9 cellular contexts compared by ENCODE assay signal in the genomic region with DNA sequence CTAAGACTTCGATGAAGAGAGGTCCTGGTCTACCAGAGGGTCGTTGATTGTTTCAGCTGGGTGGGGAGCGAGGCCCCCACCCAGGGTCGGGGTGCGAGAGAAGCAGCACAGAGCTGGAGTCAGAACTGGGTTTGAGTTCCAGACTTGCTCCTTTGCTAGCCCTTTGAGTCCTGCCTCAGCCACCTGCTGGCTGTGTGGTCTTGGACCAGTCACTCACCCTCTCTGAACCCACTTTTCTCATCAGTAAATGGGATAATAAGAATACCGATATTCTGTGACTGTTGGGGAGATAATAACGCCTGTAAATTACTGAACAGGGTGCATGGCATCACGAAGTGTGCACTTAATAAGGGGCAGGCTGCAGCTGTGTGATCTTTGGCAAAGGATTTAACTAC. TPM values are rescaled to one million over a fixed set of nuclear protein-coding genes. Genes with fewer than 3 reads are reported as not detected.
DNase-seq lines count a peak whose midpoint lies in the region; ATAC-seq and TF ChIP-seq lines count a peak whose summit lies in the region.
"Had no signal": no experiment of that assay in that cellular context is flagged by ENCODE, and none has a peak within 500 bp of the region (broad histone marks: within the 10 kb centered on the region; RNA-seq: fewer than 3 reads in every experiment).

No MANE protein-coding gene starts in this region.

- no peak for TF ChIP-seq CTCF in AG04449 (IDR thresholded peaks at IDR 0.05; ENCODE audit: insufficient read depth, low read length, missing control alignments)

- CTCF ChIA-PET in AG04449 (lab: Yijun Ruan, JAX) = interaction anchor here (0.7 to 10.3 kb wide), 6 partner anchors 8 to 41 kb away, joined by 3 to 230 read pairs (median 12); partner anchors contain the start of gene TAF15
- CTCF ChIA-PET in naive thymus-derived CD4-positive, alpha-beta T cell (lab: Charles Lee) = interaction anchor here (0.9 to 7.1 kb wide), 7 partner anchors 9 to 39 kb away, joined by 3 to 41 read pairs (median 5); partner anchors contain the start of gene TAF15

- H3K4me1 Mint-ChIP-seq in dendritic cell treated with granulocyte-macrophage colony-stimulating factor and Interleukin-4, amounts not matched to agents 40 ng/mL and 50 ng/mL, for 4 days (ENCODE audit: low read depth) = peaks cover 16% of the 10 kb centered on the region
- H3K4me1 Mint-ChIP-seq in naive thymus-derived CD4-positive, alpha-beta T cell = peaks cover 7 to 65% (median 46%) of the 10 kb centered on the region in 7 donors

- peaks cover 78% of the 10 kb centered on the region for H3K27me3 Mint-ChIP-seq in dendritic cell treated with granulocyte-macrophage colony-stimulating factor and Interleukin-4, amounts not matched to agents 40 ng/mL and 50 ng/mL, for 4 days
- peaks cover 0 to 80% (median 22%) of the 10 kb centered on the region in 5 donors for H3K27me3 Mint-ChIP-seq in naive thymus-derived CD4-positive, alpha-beta T cell

- H3K27ac Mint-ChIP-seq in dendritic cell treated with granulocyte-macrophage colony-stimulating factor and Interleukin-4, amounts not matched to agents 40 ng/mL and 50 ng/mL, for 4 days = no peak overlapping the region
- H3K27ac Mint-ChIP-seq in naive thymus-derived CD4-positive, alpha-beta T cell = peak overlapping the region in 4 of 9 donors; percentile 1 to 63 (median 47)

- DNase-seq in AG04449 (ENCODE audit: low read depth, low spot score) = no peak
- no peak for DNase-seq in naive thymus-derived CD4-positive, alpha-beta T cell
- DNase-seq in aorta = no peak
- DNase-seq: SW 1271 had no signal

- POLR2A ChIA-PET in AG04449 (lab: Yijun Ruan, JAX) = interaction anchor here (0.9 kb wide), 1 partner anchor 13 kb away, joined by 3 read pairs; the partner anchor contains the start of gene TAF15
- POLR2A ChIA-PET in naive thymus-derived CD4-positive, alpha-beta T cell (lab: Charles Lee) = interaction anchor here (1.0 to 6.0 kb wide), 3 partner anchors 13 to 32 kb away, joined by 3 to 34 read pairs (median 12); partner anchors contain the start of gene TAF15

- H3K9ac ChIP-seq in HUES64 (ENCODE audit: low read depth, low read length) = no peak overlapping the region

- H3K36me3 ChIP-seq in HUES64 (ENCODE audit: insufficient read depth, low read length) = no peaks in the 10 kb centered on the region
- no peaks in the 10 kb centered on the region for H3K36me3 ChIP-seq in naive thymus-derived CD4-positive, alpha-beta T cell (ENCODE audit: control insufficient read depth in 2 of 3, insufficient read depth in 3 of 3, low read length in 3 of 3)
- no peaks in the 10 kb centered on the region for H3K36me3 ChIP-seq in aorta (ENCODE audit: control insufficient read depth in 1 of 2, insufficient read depth in 2 of 2, low read length in 1 of 2)

- H3K9me3 Mint-ChIP-seq in dendritic cell treated with granulocyte-macrophage colony-stimulating factor and Interleukin-4, amounts not matched to agents 40 ng/mL and 50 ng/mL, for 4 days = no peaks in the 10 kb centered on the region
- peaks cover 0 to 3% (median 0%) of the 10 kb centered on the region in 11 donors for H3K9me3 Mint-ChIP-seq in naive thymus-derived CD4-positive, alpha-beta T cell

- 45% methylated on average over 8 of the region's 8 CpGs for WGBS in HUES64
- WGBS in aorta, 2 donors = 37 to 46% methylated on average over 8 of the region's 8 CpGs

- peaks cover 82% of the 10 kb centered on the region for H3K27me3 ChIP-seq in HUES64 (ENCODE audit: insufficient read depth, low read length)
- H3K27me3 ChIP-seq in naive thymus-derived CD4-positive, alpha-beta T cell (ENCODE audit: control insufficient read depth in 2 of 2, insufficient read depth in 2 of 2, low read length in 2 of 2) = no peaks in the 10 kb centered on the region
- no peaks in the 10 kb centered on the region for H3K27me3 ChIP-seq in aorta (ENCODE audit: control insufficient read depth in 1 of 2, insufficient read depth in 2 of 2, low read length in 1 of 2)

- H3K36me3 Mint-ChIP-seq in dendritic cell treated with granulocyte-macrophage colony-stimulating factor and Interleukin-4, amounts not matched to agents 40 ng/mL and 50 ng/mL, for 4 days (ENCODE audit: low read depth) = no peaks in the 10 kb centered on the region
- H3K36me3 Mint-ChIP-seq in naive thymus-derived CD4-positive, alpha-beta T cell = no peaks in the 10 kb centered on the region

- intact Hi-C loops in dendritic cell treated with granulocyte-macrophage colony-stimulating factor and Interleukin-4, amounts not matched to agents 40 ng/mL and 50 ng/mL, for 4 days (cut with micrococcal nuclease) = no loop called here
- intact Hi-C loops in naive thymus-derived CD4-positive, alpha-beta T cell (cut with micrococcal nuclease) = loop anchor here in 1 of 2 donors (1.0 kb wide), 2 partner anchors 8 to 13 kb away; partner anchors contain the start of gene TAF15
- intact Hi-C loops in aorta (cut with DNase I) = no loop called here

- H3K4me1 ChIP-seq in HUES64 (ENCODE audit: insufficient read depth, low read length) (peaks cover 2% of the 10 kb centered on the region; the same call in 1 of the 2 replicates), aorta (ENCODE audit: control insufficient read depth in 1 of 2, insufficient read depth in 2 of 2, low read length in 2 of 2) (peaks cover 0 to 3% of the 10 kb centered on the region in 2 donors)
- H3K4me1 ChIP-seq in naive thymus-derived CD4-positive, alpha-beta T cell (ENCODE audit: control insufficient read depth in 2 of 2, insufficient read depth in 2 of 2, low read length in 2 of 2) = peaks cover 4 to 27% of the 10 kb centered on the region in 2 donors

- H3K27ac ChIP-seq in HUES64 (ENCODE audit: low read depth, low read length) (no peak overlapping the region), aorta (ENCODE audit: low read depth in 1 of 2, low read length in 2 of 2) (no peak overlapping the region)
- H3K27ac ChIP-seq in naive thymus-derived CD4-positive, alpha-beta T cell (ENCODE audit: low read depth, low read length) = no peak overlapping the region

- no peak for ATAC-seq in naive thymus-derived CD4-positive, alpha-beta T cell
- ATAC-seq in GM21576 (IDR thresholded peaks at IDR 0.05; ENCODE audit: unreplicated experiment) (no peak), aorta (ENCODE audit: low FRiP score) (no peak), GM21447 (IDR thresholded peaks at IDR 0.05; ENCODE audit: unreplicated experiment) (no peak), HG03097 (IDR thresholded peaks at IDR 0.05; ENCODE audit: low FRiP score, unreplicated experiment) (no peak)

- peak overlapping the region; percentile 70 for H3K4me3 Mint-ChIP-seq in dendritic cell treated with granulocyte-macrophage colony-stimulating factor and Interleukin-4, amounts not matched to agents 40 ng/mL and 50 ng/mL, for 4 days
- H3K4me3 Mint-ChIP-seq in naive thymus-derived CD4-positive, alpha-beta T cell = peak overlapping the region; percentile 77 to 87 (median 82)

- no peaks in the 10 kb centered on the region for H3K9me3 ChIP-seq in HUES64 (ENCODE audit: insufficient read depth, low read depth, low read length)
- no peaks in the 10 kb centered on the region for H3K9me3 ChIP-seq in naive thymus-derived CD4-positive, alpha-beta T cell (ENCODE audit: control insufficient read depth in 2 of 3, low read length in 3 of 3)
- no peaks in the 10 kb centered on the region for H3K9me3 ChIP-seq in aorta (ENCODE audit: control insufficient read depth, low read length)

- H3K4me3 ChIP-seq in AG04449 (ENCODE audit: low read depth, low read length) (peak overlapping the region; percentile 51), HUES64 (ENCODE audit: low read length) (peak overlapping the region; percentile 60), aorta (ENCODE audit: low read length in 2 of 2) (peak overlapping the region in 1 of 2 donors; percentile 37)
- peak overlapping the region; percentile 33 for H3K4me3 ChIP-seq in naive thymus-derived CD4-positive, alpha-beta T cell (ENCODE audit: low read length)

RNA-seq across cellular contexts. Expression of gene MMP28, which starts 0.4 kb away (rescaled TPM):
- polyA plus RNA-seq in HUES64 (2013, experiment 1 of 2) = not detected
- not detected for polyA plus RNA-seq in HUES64 (2013, experiment 2 of 2)
- total RNA-seq in naive thymus-derived CD4-positive, alpha-beta T cell = 10 to 100 TPM in 3 of 5 experiments, 1 to 10 TPM in 1, not detected in 1; 2.9 to 15.1 (median 14.0) TPM
- polyA plus RNA-seq in naive thymus-derived CD4-positive, alpha-beta T cell = 10 to 100 TPM; 19.7 to 33.1 TPM
- 1 to 10 TPM; 4.5 to 6.4 TPM for total RNA-seq in aorta
- polyA plus RNA-seq in aorta = 1 to 10 TPM; 1.5 to 5.4 TPM

RNA-seq across cellular contexts. Expression of gene TAF15, which starts 13.4 kb away (rescaled TPM):
- 232 TPM for polyA plus RNA-seq in HUES64 (2013, experiment 1 of 2)
- 265 TPM for polyA plus RNA-seq in HUES64 (2013, experiment 2 of 2)
- 100 to 1,000 TPM; 162 to 281 (median 243) TPM for total RNA-seq in naive thymus-derived CD4-positive, alpha-beta T cell
- polyA plus RNA-seq in naive thymus-derived CD4-positive, alpha-beta T cell = 10 to 100 TPM; 27.8 to 30.2 TPM
- 100 to 1,000 TPM; 136 to 167 TPM for total RNA-seq in aorta
- 100 to 1,000 TPM in 1 of 2 donors, 10 to 100 TPM in 1; 86.2 to 143 TPM for polyA plus RNA-seq in aorta

RNA-seq across cellular contexts. Expression of gene C17orf50, which starts 35.2 kb away (rescaled TPM):
- polyA plus RNA-seq in HUES64 (2013, experiment 1 of 2) = not detected
- not detected for polyA plus RNA-seq in HUES64 (2013, experiment 2 of 2)
- not detected for total RNA-seq in naive thymus-derived CD4-positive, alpha-beta T cell
- under 1 TPM in 1 of 2 donors, not detected in 1; 0.27 TPM for polyA plus RNA-seq in naive thymus-derived CD4-positive, alpha-beta T cell
- not detected for total RNA-seq in aorta
- not detected for polyA plus RNA-seq in aorta

RNA-seq across cellular contexts. Expression of gene GAS2L2, which starts 42.8 kb away (rescaled TPM):
- polyA plus RNA-seq in HUES64 (2013, experiment 1 of 2) = not detected
- not detected for polyA plus RNA-seq in HUES64 (2013, experiment 2 of 2)
- under 1 TPM in 4 of 5 experiments, not detected in 1; 0.16 to 0.49 (median 0.24) TPM for total RNA-seq in naive thymus-derived CD4-positive, alpha-beta T cell
- polyA plus RNA-seq in naive thymus-derived CD4-positive, alpha-beta T cell = not detected
- total RNA-seq in aorta = not detected
- under 1 TPM in 1 of 2 donors, not detected in 1; 0.05 TPM for polyA plus RNA-seq in aorta
